8 cellular contexts compared by ENCODE assay signal in genomic region chr4:1192091-1192492, GRCh38. TPM values are rescaled to one million over a fixed set of nuclear protein-coding genes. Genes with fewer than 3 reads are reported as not detected.
DNase-seq lines count a peak whose midpoint lies in the region; ATAC-seq and TF ChIP-seq lines count a peak whose summit lies in the region.

No MANE protein-coding gene starts in this region.

- WGBS in prostate gland: 17% methylated on average over 4 of the region's 4 CpGs

- no peaks in the 10 kb centered on the region for H3K36me3 ChIP-seq in WERI-Rb-1
- no peaks in the 10 kb centered on the region for H3K36me3 ChIP-seq in prostate gland

- peaks cover 8% of the 10 kb centered on the region for H3K4me1 ChIP-seq in prostate gland (replicated peaks)

- ATAC-seq in GM18861 (IDR thresholded peaks at IDR 0.05; ENCODE audit: unreplicated experiment) (no peak), HG02970 (IDR thresholded peaks at IDR 0.05; ENCODE audit: low FRiP score, unreplicated experiment) (no peak)

- H3K27me3 ChIP-seq in WERI-Rb-1 (ENCODE audit: insufficient read depth, low read depth, severe bottlenecking) (no peaks in the 10 kb centered on the region), prostate gland (replicated peaks; ENCODE audit: insufficient read depth) (no peaks in the 10 kb centered on the region)

- H3K9me3 ChIP-seq in WERI-Rb-1 (ENCODE audit: severe bottlenecking): peaks cover 8% of the 10 kb centered on the region
- H3K9me3 ChIP-seq in prostate gland: no peaks in the 10 kb centered on the region

- intact Hi-C loops in head of caudate nucleus (cut with DNase I): no loop called here
- intact Hi-C loops in prostate gland (cut with DNase I): no loop called here

- DNase-seq in ELR (ENCODE audit: low read depth): peak; percentile 92
- DNase-seq in WERI-Rb-1: peak; percentile 68
- peak; percentile 64 to 95 (median 85) for DNase-seq in head of caudate nucleus
- peak; percentile 89 for DNase-seq in prostate gland (ENCODE audit: low spot score)
- DNase-seq in NCI-H526 (lab: John Stamatoyannopoulos, UW): no peak
- DNase-seq in KG1 (lab: John Stamatoyannopoulos, UW): no peak

- TF ChIP-seq POLR2A in prostate gland (IDR thresholded peaks at IDR 0.05): no peak

- TF ChIP-seq CTCF in WERI-Rb-1 (IDR thresholded peaks at IDR 0.05; ENCODE audit: low read depth, low read length) (no peak), prostate gland (IDR thresholded peaks at IDR 0.05) (no peak)

- H3K27ac ChIP-seq in WERI-Rb-1 (peak overlapping the region; percentile 87), prostate gland (peak overlapping the region; percentile 62 to 71)

- no peak overlapping the region for H3K4me3 ChIP-seq in WERI-Rb-1 (ENCODE audit: low read depth, low read length)
- no peak overlapping the region for H3K4me3 ChIP-seq in prostate gland

RNA-seq across cellular contexts. Expression of gene SPON2, which starts 19.7 kb away (rescaled TPM):
- total RNA-seq in prostate gland: 100 to 1,000 TPM; 107 to 134 TPM

RNA-seq across cellular contexts. Expression of gene CTBP1, which starts 56.8 kb away (rescaled TPM):
- 100 to 1,000 TPM; 173 to 264 TPM for total RNA-seq in prostate gland

Comparison
In these comparisons a context has a peak if more than half of its experiments do, and no peak if none do; other contexts are left out.
1. DNase-seq: peak in ELR (single experiment), WERI-Rb-1 (single experiment), head of caudate nucleus (42 of 42) and prostate gland (single experiment); none in NCI-H526 (0 of 2) and KG1 (single experiment).